8 cellular contexts compared by ENCODE assay signal in genomic region chr20:25695532-25696383, GRCh38. TPM values are rescaled to one million over a fixed set of nuclear protein-coding genes. Genes with fewer than 3 reads are reported as not detected.
A peak's percentile ranks its signal among the peaks of the same experiment; 100 is the strongest.
DNase-seq lines count a peak whose midpoint lies in the region; ATAC-seq and FAIRE-seq lines count a peak whose summit lies in the region.

No MANE protein-coding gene starts in this region.

- H3K9me3 Mint-ChIP-seq in CD4-positive, alpha-beta memory T cell, result peaks cover 6 to 13% (median 12%) of the 10 kb centered on the region in 8 donors

- POLR2A ChIA-PET in CD4-positive, alpha-beta memory T cell (lab: Charles Lee; ENCODE audit: partially characterized antibody), result interaction anchor here (1.1 to 2.1 kb wide), 2 partner anchors 10 to 23 kb away, joined by 4 to 6 read pairs; no protein-coding TSS in a partner anchor

- ATAC-seq in HG02938 (IDR thresholded peaks at IDR 0.05; ENCODE audit: unreplicated experiment) (peak; percentile 1), HG03439 (IDR thresholded peaks at IDR 0.05; ENCODE audit: unreplicated experiment) (no peak), HG03097 (IDR thresholded peaks at IDR 0.05; ENCODE audit: low FRiP score, unreplicated experiment) (no peak)

- peak in 1 of 5 donors; percentile 9 for DNase-seq in CD4-positive, alpha-beta memory T cell
- peak; percentile 16 for DNase-seq in small intestine
- DNase-seq in putamen (ENCODE audit: low spot score), result no peak

- CTCF ChIA-PET in CD4-positive, alpha-beta memory T cell (lab: Charles Lee; ENCODE audit: partially characterized antibody), result no interaction called here

- H3K27me3 Mint-ChIP-seq in CD4-positive, alpha-beta memory T cell, result no peaks in the 10 kb centered on the region

- 13 to 14% (median 14%) methylated on average over 30 to 31 of the region's 31 CpGs for WGBS in adipose tissue, 3 donors
- 13 to 17% (median 14%) methylated on average over 24 to 31 of the region's 31 CpGs for WGBS in small intestine, 3 donors

- H3K27ac Mint-ChIP-seq in CD4-positive, alpha-beta memory T cell, result peak overlapping the region; percentile 63 to 94 (median 83)

- no peaks in the 10 kb centered on the region for H3K9me3 ChIP-seq in CD4-positive, alpha-beta memory T cell (ENCODE audit: control insufficient read depth in 1 of 2, low read length in 2 of 2)
- no peaks in the 10 kb centered on the region for H3K9me3 ChIP-seq in small intestine (ENCODE audit: control insufficient read depth, low read depth)

- peaks cover 32 to 53% (median 40%) of the 10 kb centered on the region in 4 donors for H3K4me1 Mint-ChIP-seq in CD4-positive, alpha-beta memory T cell

- intact Hi-C loops in CD4-positive, alpha-beta memory T cell (cut with micrococcal nuclease), result loop anchor here (1.0 to 5.0 kb wide), 7 partner anchors 12 to 703 kb away; partner anchors contain the start of genes ABHD12, APMAP and ENTPD6

- H3K36me3 Mint-ChIP-seq in CD4-positive, alpha-beta memory T cell, result peaks cover 24 to 25% of the 10 kb centered on the region in 2 donors

- FAIRE-seq in small intestine (lab: Jason Lieb, UNC), result no peak

- H3K4me3 ChIP-seq in CD4-positive, alpha-beta memory T cell (ENCODE audit: low read length in 2 of 2), result peak overlapping the region; percentile 63 to 79
- peak overlapping the region; percentile 84 for H3K4me3 ChIP-seq in iPS-11a (ENCODE audit: low read depth, low read length)
- H3K4me3 ChIP-seq in small intestine (ENCODE audit: low read depth in 1 of 2, low read length in 2 of 2), result peak overlapping the region; percentile 72 to 73

- peak overlapping the region; percentile 92 to 99 (median 96) for H3K4me3 Mint-ChIP-seq in CD4-positive, alpha-beta memory T cell

- peak overlapping the region; percentile 71 for H3K27ac ChIP-seq in CD4-positive, alpha-beta memory T cell (ENCODE audit: low read depth, low read length)
- H3K27ac ChIP-seq in adipose tissue (ENCODE audit: low read depth, low read length) (peak overlapping the region; percentile 57), small intestine (ENCODE audit: low read depth in 1 of 2, low read length in 1 of 2) (peak overlapping the region; percentile 27 to 92)

- peaks cover 19% of the 10 kb centered on the region for H3K4me1 ChIP-seq in CD4-positive, alpha-beta memory T cell (ENCODE audit: insufficient read depth, low read length)
- peaks cover 2 to 6% of the 10 kb centered on the region in 2 donors for H3K4me1 ChIP-seq in small intestine (ENCODE audit: control insufficient read depth in 2 of 2, insufficient read depth in 1 of 2, low read depth in 1 of 2, low read length in 1 of 2)

- H3K27me3 ChIP-seq in CD4-positive, alpha-beta memory T cell (ENCODE audit: insufficient read depth, low read length), result no peaks in the 10 kb centered on the region
- H3K27me3 ChIP-seq in small intestine (ENCODE audit: control insufficient read depth in 2 of 2, insufficient read depth in 2 of 2, low read length in 2 of 2), result no peaks in the 10 kb centered on the region

- no peaks in the 10 kb centered on the region for H3K36me3 ChIP-seq in CD4-positive, alpha-beta memory T cell (ENCODE audit: insufficient read depth, low read length)
- no peaks in the 10 kb centered on the region for H3K36me3 ChIP-seq in small intestine (ENCODE audit: control insufficient read depth in 2 of 2, insufficient read depth in 2 of 2, low read length in 2 of 2)

RNA-seq across cellular contexts. Expression of gene ZNF337, which starts 0.9 kb away (rescaled TPM):
- total RNA-seq in CD4-positive, alpha-beta memory T cell, result 10 to 100 TPM; 34.8 to 36.6 TPM
- polyA plus RNA-seq in CD4-positive, alpha-beta memory T cell, result 10 to 100 TPM in 1 of 2 donors, 1 to 10 TPM in 1; 3.3 to 19.8 TPM
- polyA plus RNA-seq in adipose tissue, result 1 to 10 TPM; 4.8 to 7.1 (median 6.1) TPM
- 1 to 10 TPM; 3.8 to 8.3 (median 4.9) TPM for polyA plus RNA-seq in small intestine
